Comparison of ENCODE assay signal across 13 cellular contexts in the genomic region with DNA sequence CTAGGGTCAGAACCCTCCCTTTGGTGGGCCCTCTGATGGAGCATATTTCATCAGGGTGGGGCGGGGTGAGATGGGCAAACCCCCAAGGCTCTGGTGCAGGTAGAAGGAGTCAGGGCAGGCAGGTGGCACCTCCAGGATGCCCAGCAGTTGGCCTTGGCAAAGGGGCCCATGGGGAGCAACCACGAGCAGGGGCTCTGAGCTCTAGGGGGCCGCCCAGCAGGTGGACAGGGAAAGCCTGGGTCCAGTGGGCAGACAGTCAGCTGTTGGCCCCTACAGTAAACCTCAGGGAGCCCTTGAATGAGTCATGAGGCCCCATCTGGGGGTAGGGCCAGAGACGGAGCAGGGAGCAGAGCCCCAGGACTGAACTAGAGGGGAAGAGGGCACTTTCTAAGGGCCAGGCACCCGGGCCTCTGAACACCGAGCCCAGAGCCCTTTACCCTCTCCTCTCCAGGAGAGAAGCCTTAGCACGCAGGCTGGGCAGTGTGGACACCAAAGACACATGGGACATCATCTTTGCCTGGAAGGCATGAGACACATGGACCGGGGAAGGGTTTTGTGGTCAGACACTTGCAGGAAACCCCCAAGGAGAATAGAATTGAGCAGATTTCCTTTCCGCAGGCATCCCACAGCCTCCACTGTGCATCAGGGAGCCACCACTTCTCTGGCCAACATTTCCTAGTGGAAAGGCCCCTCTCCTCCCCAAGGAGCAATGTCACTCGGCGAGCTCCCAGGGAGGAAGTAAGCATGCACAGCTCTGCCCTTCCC.
"Had no signal": no experiment of that assay in that cellular context is flagged by ENCODE, and none has a peak within 500 bp of the region (broad histone marks: within the 10 kb centered on the region; RNA-seq: fewer than 3 reads in every experiment).

No MANE protein-coding gene starts in this region.

- ATAC-seq: activated naive CD4-positive, alpha-beta T cell treated with anti-CD3 and anti-CD28 coated beads, Interleukin-2, amount 50 U/mL, for 72 hours; lower lobe of right lung; stimulated activated memory B cell treated with anti-CD40 and anti-IgM and Interleukin-4, amounts not matched to agents 10 μg/mL and 1 μg/mL and 100 μg/mL, for 72 hours; T-cell had no signal

- H3K4me3 Mint-ChIP-seq: activated T-cell treated with anti-CD3 and anti-CD28 coated beads, Interleukin-2, amount 50 U/mL, for 24 hours; mesothelial cell of epicardium; stimulated activated memory B cell treated with anti-CD40 and anti-IgM and Interleukin-4, amounts not matched to agents 10 μg/mL and 1 μg/mL and 100 μg/mL, for 72 hours; T-cell had no signal

- H3K27me3 Mint-ChIP-seq: activated T-cell treated with anti-CD3 and anti-CD28 coated beads, Interleukin-2, amount 50 U/mL, for 24 hours; T-cell had no signal

- H3K36me3 Mint-ChIP-seq: activated naive CD4-positive, alpha-beta T cell treated with anti-CD3 and anti-CD28 coated beads, Interleukin-2, amount 50 U/mL, for 72 hours; stimulated activated memory B cell treated with anti-CD40 and anti-IgM and Interleukin-4, amounts not matched to agents 10 μg/mL and 1 μg/mL and 100 μg/mL, for 72 hours; T-cell had no signal

- DNase-seq: activated CD4-positive, alpha-beta T cell treated with anti-CD3 and anti-CD28 coated beads, Interleukin-2, amount 50 U/mL, for 1 hour; activated T-cell treated with anti-CD3 and anti-CD28 coated beads, Interleukin-2, amount 50 U/mL, for 24 hours; effector CD4-positive, alpha-beta T cell; foreskin fibroblast; lower lobe of right lung; sigmoid colon; stimulated activated CD4-positive, alpha-beta T cell treated with anti-CD3 and anti-CD28 coated beads, Interleukin-2, amount 100 ng/mL, for 48 hours; T-cell; T-helper 9 cell; thyroid gland had no signal

- H3K27ac Mint-ChIP-seq: activated naive CD4-positive, alpha-beta T cell treated with anti-CD3 and anti-CD28 coated beads, Interleukin-2, amount 50 U/mL, for 72 hours; activated T-cell treated with anti-CD3 and anti-CD28 coated beads, Interleukin-2, amount 50 U/mL, for 24 hours; mesothelial cell of epicardium; stimulated activated memory B cell treated with anti-CD40 and anti-IgM and Interleukin-4, amounts not matched to agents 10 μg/mL and 1 μg/mL and 100 μg/mL, for 72 hours; T-cell had no signal

- H3K9me3 Mint-ChIP-seq: activated naive CD4-positive, alpha-beta T cell treated with anti-CD3 and anti-CD28 coated beads, Interleukin-2, amount 50 U/mL, for 72 hours; activated T-cell treated with anti-CD3 and anti-CD28 coated beads, Interleukin-2, amount 50 U/mL, for 24 hours; mesothelial cell of epicardium; T-cell had no signal

- H3K4me1 Mint-ChIP-seq: stimulated activated memory B cell treated with anti-CD40 and anti-IgM and Interleukin-4, amounts not matched to agents 10 μg/mL and 1 μg/mL and 100 μg/mL, for 72 hours; T-cell had no signal
